In genomic region chr2:7655629-7656028, GRCh38 we compare ENCODE assay signal across 19 cellular contexts.
DNase-seq lines count a peak whose midpoint lies in the region; ATAC-seq, FAIRE-seq and TF ChIP-seq lines count a peak whose summit lies in the region.
"Had no signal": no experiment of that assay in that cellular context is flagged by ENCODE, and none has a peak within 500 bp of the region (broad histone marks: within the 10 kb centered on the region; RNA-seq: fewer than 3 reads in every experiment).

No MANE protein-coding gene starts in this region.

- intact Hi-C loops in IMR-90 (cut with micrococcal nuclease): no loop called here
- intact Hi-C loops in esophagus muscularis mucosa (cut with DNase I): no loop called here
- intact Hi-C loops in kidney (cut with DNase I): no loop called here

- H3K4me1 ChIP-seq in A549: no peaks in the 10 kb centered on the region
- H3K4me1 ChIP-seq in IMR-90 (ENCODE audit: control insufficient read depth, insufficient read depth, low read length): no peaks in the 10 kb centered on the region
- no peaks in the 10 kb centered on the region for H3K4me1 ChIP-seq in esophagus muscularis mucosa
- no peaks in the 10 kb centered on the region for H3K4me1 ChIP-seq in kidney (ENCODE audit: control insufficient read depth in 1 of 2, insufficient read depth in 1 of 2, low read depth in 1 of 2, low read length in 2 of 2)

- no peak overlapping the region for H3K56ac ChIP-seq in IMR-90 (ENCODE audit: extremely low read depth, insufficient read depth, low read length)

- no peak overlapping the region for H2BK15ac ChIP-seq in IMR-90 (ENCODE audit: low read depth, low read length)

- CTCF ChIA-PET in A549 (lab: Yijun Ruan, JAX) (no interaction called here), IMR-90 (lab: Yijun Ruan, JAX) (no interaction called here)

- no peak for TF ChIP-seq CTCF in A549 (IDR thresholded peaks at IDR 0.05)
- no peak for TF ChIP-seq CTCF in IMR-90 (conservative IDR thresholded peaks at IDR 0.05; ENCODE audit: low read depth, low read length)
- no peak for TF ChIP-seq CTCF in bronchial epithelial cell (IDR thresholded peaks at IDR 0.05; ENCODE audit: insufficient read depth, low read length, severe bottlenecking)
- TF ChIP-seq CTCF in esophagus muscularis mucosa (IDR thresholded peaks at IDR 0.05): no peak
- TF ChIP-seq CTCF in D721Med (IDR thresholded peaks at IDR 0.05; ENCODE audit: insufficient read depth, missing control alignments): no peak
- TF ChIP-seq CTCF in kidney (IDR thresholded peaks at IDR 0.05; ENCODE audit: borderline replicate concordance, extremely low read depth, insufficient read depth): no peak

- H3K14ac ChIP-seq in IMR-90 (replicated peaks; ENCODE audit: low read depth, low read length): no peak overlapping the region

- H3K9me1 ChIP-seq in IMR-90 (ENCODE audit: insufficient read depth, low read length): no peaks in the 10 kb centered on the region

- H2AFZ ChIP-seq in IMR-90 (replicated peaks; ENCODE audit: low read length, poor library complexity): no peak overlapping the region

- H4K20me1 ChIP-seq in IMR-90 (ENCODE audit: insufficient read depth, low read length): no peaks in the 10 kb centered on the region

- H3K27ac ChIP-seq in A549 (no peak overlapping the region), IMR-90 (ENCODE audit: insufficient read depth, low read length) (no peak overlapping the region), esophagus muscularis mucosa (replicated peaks in 1 of 4) (no peak overlapping the region), kidney (ENCODE audit: low read depth in 2 of 2, low read length in 2 of 2) (no peak overlapping the region)

- no peak overlapping the region for H3K18ac ChIP-seq in IMR-90 (ENCODE audit: low read depth, low read length)

- no peaks in the 10 kb centered on the region for H3K27me3 ChIP-seq in IMR-90 (ENCODE audit: control insufficient read depth, insufficient read depth, low read length)
- H3K27me3 ChIP-seq in bronchial epithelial cell (ENCODE audit: control insufficient read depth, insufficient read depth, low read length): no peaks in the 10 kb centered on the region
- H3K27me3 ChIP-seq in esophagus muscularis mucosa: no peaks in the 10 kb centered on the region

- no peak for FAIRE-seq in A549 (lab: Jason Lieb, UNC)
- no peak for FAIRE-seq in bronchial epithelial cell (lab: Jason Lieb, UNC)
- no peak for FAIRE-seq in D721Med (lab: Jason Lieb, UNC)
- no peak for FAIRE-seq in kidney (lab: Jason Lieb, UNC)
- FAIRE-seq: G401.6, GM12892 had no signal

- H4K91ac ChIP-seq in IMR-90 (ENCODE audit: insufficient read depth, low read depth, low read length): no peak overlapping the region

- no peaks in the 10 kb centered on the region for H3K36me3 ChIP-seq in IMR-90 (ENCODE audit: control insufficient read depth, insufficient read depth, low read length)
- no peaks in the 10 kb centered on the region for H3K36me3 ChIP-seq in bronchial epithelial cell (ENCODE audit: control insufficient read depth, insufficient read depth, low read length)
- H3K36me3 ChIP-seq in esophagus muscularis mucosa: no peaks in the 10 kb centered on the region
- no peaks in the 10 kb centered on the region for H3K36me3 ChIP-seq in kidney (ENCODE audit: control insufficient read depth in 1 of 2, insufficient read depth in 2 of 2, low read length in 2 of 2)

- H3K23ac ChIP-seq in IMR-90 (ENCODE audit: low read depth, low read length): no peak overlapping the region

- H3K79me1 ChIP-seq in IMR-90 (ENCODE audit: low read depth in 1 of 2, low read length in 2 of 2): no peaks in the 10 kb centered on the region

- in situ Hi-C loops in IMR-90 (cut with MboI; ENCODE audit: low sequenced_read_pairs): no loop called here

- H4K8ac ChIP-seq in IMR-90 (ENCODE audit: low read depth in 2 of 2, low read length in 2 of 2): no peak overlapping the region

- no peak overlapping the region for H2BK5ac ChIP-seq in IMR-90 (ENCODE audit: low read depth, low read length, poor library complexity, severe bottlenecking)

- no peak for TF ChIP-seq EP300 in A549 (IDR thresholded peaks at IDR 0.05)
- TF ChIP-seq EP300 in esophagus muscularis mucosa (IDR thresholded peaks at IDR 0.05): no peak

- H4K5ac ChIP-seq in IMR-90 (ENCODE audit: low read depth, low read length): no peak overlapping the region

- dilution Hi-C loops in IMR-90 (cut with HindIII; ENCODE audit: low sequenced_read_pairs, unreplicated experiment): no loop called here

- no peak overlapping the region for H2BK20ac ChIP-seq in IMR-90 (ENCODE audit: low read depth, low read length)

- no peak overlapping the region for H2AK5ac ChIP-seq in IMR-90 (ENCODE audit: low read depth, low read length)

- H3K9me3 ChIP-seq in A549: 0 out of 3 replicates have a peak, but pooled peaks cover 5% of the 10 kb centered on the region
- peaks cover 2% of the 10 kb centered on the region; the same call in 1 of the 2 replicates for H3K9me3 ChIP-seq in IMR-90 (ENCODE audit: control insufficient read depth, insufficient read depth, low read length)
- H3K9me3 ChIP-seq in esophagus muscularis mucosa: peaks cover 0 to 12% (median 6%) of the 10 kb centered on the region in 4 donors
- peaks cover 0 to 3% of the 10 kb centered on the region in 2 donors for H3K9me3 ChIP-seq in kidney (ENCODE audit: control insufficient read depth in 1 of 2, low read length in 2 of 2)

- H3K4ac ChIP-seq in IMR-90 (ENCODE audit: low read depth, low read length): no peak overlapping the region

- TF ChIP-seq POLR2A in A549 (IDR thresholded peaks at IDR 0.05; ENCODE audit: low read length): no peak
- TF ChIP-seq POLR2A in IMR-90 (IDR thresholded peaks at IDR 0.05; ENCODE audit: low read depth, low read length): no peak
- no peak for TF ChIP-seq POLR2A in esophagus muscularis mucosa (IDR thresholded peaks at IDR 0.05; ENCODE audit: low read depth)

- H3K4me2 ChIP-seq in A549 (no peak overlapping the region), IMR-90 (ENCODE audit: low read depth, low read length) (no peak overlapping the region)

- WGBS in A549 (ENCODE audit: missing lambda C conversion rate): 69% methylated on average over 2 of the region's 2 CpGs
- WGBS in IMR-90 (ENCODE audit: extremely low coverage in 2 of 2, insufficient read length in 1 of 2), 2 experiments: no CpG with 5 or more reads among the region's 2 CpGs
- 96% methylated on average over 2 of the region's 2 CpGs for WGBS in esophagus muscularis mucosa

- no TSS peak for BruUV-seq in IMR-90 (replicated peaks; lab: Mats Ljungman, UMichigan)

- DNase-seq in A549 (ENCODE audit: low read depth in 1 of 2, low spot score in 1 of 2) (no peak), IMR-90 (no peak), bronchial epithelial cell (ENCODE audit: low read depth) (peak; percentile 8), esophagus muscularis mucosa (ENCODE audit: extremely low spot score) (peak; percentile 66), NCI-H1417 treated with DMSO at 0.1 percent for 48 hours (lab: John Stamatoyannopoulos, UW) (no peak), D721Med (ENCODE audit: insufficient read length, low spot score) (no peak), kidney (no peak)
- DNase-seq: 8988T; C1 segment of cervical spinal cord; Calu3; CD4-positive, alpha-beta memory T cell; COR-L47; DMS153; DND-41; GOT3; H9; HFFc6 had no signal

- H2AK9ac ChIP-seq in IMR-90 (replicated peaks; ENCODE audit: low read depth, low read length, poor library complexity): no peak overlapping the region

- POLR2A ChIA-PET in A549 (lab: Yijun Ruan, JAX): interaction anchor here (0.6 kb wide), 1 partner anchor 43 kb away, joined by 3 read pairs; no protein-coding TSS in a partner anchor
- POLR2A ChIA-PET in IMR-90 (lab: Charles Lee; ENCODE audit: unreplicated experiment): no interaction called here

- no peak for TF ChIP-seq RAD21 in A549 (conservative IDR thresholded peaks at IDR 0.05 in 1 of 2, IDR thresholded peaks at IDR 0.05 in 1 of 2)
- no peak for TF ChIP-seq RAD21 in IMR-90 (IDR thresholded peaks at IDR 0.05; ENCODE audit: low read length)

- H3K4me3 ChIP-seq in A549 (no peak overlapping the region), IMR-90 (ENCODE audit: insufficient read depth, low read depth, low read length) (no peak overlapping the region), bronchial epithelial cell (ENCODE audit: low read depth, low read length) (no peak overlapping the region), esophagus muscularis mucosa (no peak overlapping the region), kidney (ENCODE audit: low read length in 2 of 2) (no peak overlapping the region)

- H3K9ac ChIP-seq in IMR-90 (ENCODE audit: low read depth, low read length) (no peak overlapping the region), kidney (ENCODE audit: low read length in 2 of 2) (no peak overlapping the region)

- H2BK120ac ChIP-seq in IMR-90 (ENCODE audit: low read depth, low read length): no peak overlapping the region

- ATAC-seq in A549 (no peak), IMR-90 (ENCODE audit: low read depth) (no peak)

TF ChIP-seq in A549, 52 proteins besides CTCF, POLR2A, EP300 and RAD21:
- TF ChIP-seq CEBPB (IDR thresholded peaks at IDR 0.05) (peak; percentile 60 to 61; a peak in 3 of 4 replicates), CHD2 (IDR thresholded peaks at IDR 0.05; ENCODE audit: low read length, partially characterized antibody) (no peak), SREBF2 (IDR thresholded peaks at IDR 0.05) (no peak), ZFP36 (IDR thresholded peaks at IDR 0.05; ENCODE audit: borderline replicate concordance, partially characterized antibody) (no peak), RFX5 (IDR thresholded peaks at IDR 0.05) (no peak), ESRRA (IDR thresholded peaks at IDR 0.05; ENCODE audit: borderline replicate concordance, low read length) (no peak)

TF ChIP-seq in IMR-90, 13 proteins besides CTCF, POLR2A, EP300 and RAD21:
- TF ChIP-seq CEBPB (IDR thresholded peaks at IDR 0.05; ENCODE audit: low read depth, low read length) (peak; percentile 86), USF2 (IDR thresholded peaks at IDR 0.05; ENCODE audit: low read depth, low read length) (no peak)
- TF ChIP-seq, protein P1, sequence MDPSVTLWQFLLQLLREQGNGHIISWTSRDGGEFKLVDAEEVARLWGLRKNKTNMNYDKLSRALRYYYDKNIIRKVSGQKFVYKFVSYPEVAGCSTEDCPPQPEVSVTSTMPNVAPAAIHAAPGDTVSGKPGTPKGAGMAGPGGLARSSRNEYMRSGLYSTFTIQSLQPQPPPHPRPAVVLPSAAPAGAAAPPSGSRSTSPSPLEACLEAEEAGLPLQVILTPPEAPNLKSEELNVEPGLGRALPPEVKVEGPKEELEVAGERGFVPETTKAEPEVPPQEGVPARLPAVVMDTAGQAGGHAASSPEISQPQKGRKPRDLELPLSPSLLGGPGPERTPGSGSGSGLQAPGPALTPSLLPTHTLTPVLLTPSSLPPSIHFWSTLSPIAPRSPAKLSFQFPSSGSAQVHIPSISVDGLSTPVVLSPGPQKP (IDR thresholded peaks at IDR 0.05; ENCODE audit: borderline replicate concordance, low read depth, low read length): no peak
TF ChIP-seq in IMR-90: peak in this region for 1.

Comparison
In these comparisons a context has a peak if more than half of its experiments do, and no peak if none do; other contexts are left out.
1. DNase-seq: peak in bronchial epithelial cell (single experiment) and esophagus muscularis mucosa (single experiment); none in A549 (0 of 2), IMR-90 (single experiment), NCI-H1417 treated with DMSO at 0.1 percent for 48 hours (single experiment), D721Med (single experiment) and kidney (single experiment).